ENCODE assay signal across 8 cellular contexts in genomic region chr11:4607111-4607510, GRCh38. TPM values are rescaled to one million over a fixed set of nuclear protein-coding genes. Genes with fewer than 3 reads are reported as not detected.
DNase-seq lines count a peak whose midpoint lies in the region; ATAC-seq and TF ChIP-seq lines count a peak whose summit lies in the region.

No MANE protein-coding gene starts in this region.

- H3K4me3 ChIP-seq in GM08714 (ENCODE audit: low read length) (peak overlapping the region; percentile 61), OCI-LY3 (ENCODE audit: low read length) (peak overlapping the region; percentile 92), esophagus muscularis mucosa (peak overlapping the region; percentile 71 to 77 (median 74)), rectal smooth muscle tissue (ENCODE audit: low read length) (peak overlapping the region; percentile 74)

- TF ChIP-seq CTCF in OCI-LY3 (IDR thresholded peaks at IDR 0.05; ENCODE audit: low read depth, low read length): no peak
- TF ChIP-seq CTCF in esophagus muscularis mucosa (IDR thresholded peaks at IDR 0.05): no peak

- 0 out of 2 replicates have a peak overlapping the region, but pooled peaks have one; percentile 99 for H2AFZ ChIP-seq in OCI-LY3 (ENCODE audit: low read depth, low read length)

- H3K27ac ChIP-seq in OCI-LY3 (ENCODE audit: low read length) (no peak overlapping the region), esophagus muscularis mucosa (replicated peaks in 1 of 4) (peak overlapping the region; percentile 90 to 95 (median 90)), rectal smooth muscle tissue (ENCODE audit: low read depth, low read length) (no peak overlapping the region)

- WGBS in esophagus muscularis mucosa: 32% methylated on average over 6 of the region's 6 CpGs

- no peak for DNase-seq in esophagus muscularis mucosa (ENCODE audit: extremely low spot score)
- DNase-seq in amniotic stem cell (lab: John Stamatoyannopoulos, UW): no peak
- no peak for DNase-seq in GM19240 (ENCODE audit: insufficient read length, low spot score)

- H3K9me3 ChIP-seq in OCI-LY3 (ENCODE audit: insufficient read depth, low read length) (no peaks in the 10 kb centered on the region), esophagus muscularis mucosa (no peaks in the 10 kb centered on the region)

- TF ChIP-seq POLR2A in esophagus muscularis mucosa (IDR thresholded peaks at IDR 0.05; ENCODE audit: low read depth): no peak

- H3K4me2 ChIP-seq in OCI-LY3 (ENCODE audit: low read length): peak overlapping the region; percentile 88

- peak overlapping the region; percentile 84 for H3K9ac ChIP-seq in OCI-LY3 (ENCODE audit: low read length)
- H3K9ac ChIP-seq in rectal smooth muscle tissue (ENCODE audit: low read length): no peak overlapping the region

- intact Hi-C loops in esophagus muscularis mucosa (cut with DNase I): no loop called here

- H3K4me1 ChIP-seq in OCI-LY3 (ENCODE audit: low read length): peaks cover 21% of the 10 kb centered on the region
- H3K4me1 ChIP-seq in esophagus muscularis mucosa: peaks cover 16 to 34% (median 21%) of the 10 kb centered on the region in 4 donors
- H3K4me1 ChIP-seq in rectal smooth muscle tissue (ENCODE audit: control insufficient read depth, insufficient read depth, low read length): no peaks in the 10 kb centered on the region

- H4K20me1 ChIP-seq in OCI-LY3 (ENCODE audit: insufficient read depth, low read length): no peaks in the 10 kb centered on the region

- H3K27me3 ChIP-seq in OCI-LY3 (ENCODE audit: low read depth, low read length) (no peaks in the 10 kb centered on the region), esophagus muscularis mucosa (no peaks in the 10 kb centered on the region), rectal smooth muscle tissue (ENCODE audit: control insufficient read depth, insufficient read depth, low read length) (no peaks in the 10 kb centered on the region)

- H3K36me3 ChIP-seq in OCI-LY3 (replicated peaks; ENCODE audit: low read depth, low read length) (peaks cover 7% of the 10 kb centered on the region), esophagus muscularis mucosa (peaks cover under 1 to 35% (median 30%) of the 10 kb centered on the region in 4 donors), rectal smooth muscle tissue (ENCODE audit: control insufficient read depth, insufficient read depth, low read length) (peaks cover under 1% of the 10 kb centered on the region)

- peaks cover 4% of the 10 kb centered on the region; the same call in 1 of the 2 replicates for H3K79me2 ChIP-seq in OCI-LY3 (ENCODE audit: low read length)

- no peak for TF ChIP-seq EP300 in esophagus muscularis mucosa (IDR thresholded peaks at IDR 0.05)

- no peak for ATAC-seq in HG03571 (IDR thresholded peaks at IDR 0.05; ENCODE audit: unreplicated experiment)
- ATAC-seq in HG02840 (IDR thresholded peaks at IDR 0.05; ENCODE audit: low FRiP score, unreplicated experiment): no peak

RNA-seq across cellular contexts. Expression of gene TRIM68, which starts 0.9 kb away (rescaled TPM):
- total RNA-seq in esophagus muscularis mucosa: 10 to 100 TPM in 2 of 4 donors, 1 to 10 TPM in 2; 8.8 to 16.8 (median 11.2) TPM

RNA-seq across cellular contexts. Expression of gene OR52I1, which starts 13.3 kb away (rescaled TPM):
- not detected for total RNA-seq in esophagus muscularis mucosa

RNA-seq across cellular contexts. Expression of gene OR52I2, which starts 25.6 kb away (rescaled TPM):
- not detected for total RNA-seq in esophagus muscularis mucosa

RNA-seq across cellular contexts. Expression of gene OR51D1, which starts 30.2 kb away (rescaled TPM):
- not detected for total RNA-seq in esophagus muscularis mucosa

RNA-seq across cellular contexts. Expression of gene OR51E1, which starts 36.7 kb away (rescaled TPM):
- 1 to 10 TPM in 2 of 4 donors, under 1 TPM in 1, not detected in 1; 0.33 to 1.3 (median 1.2) TPM for total RNA-seq in esophagus muscularis mucosa

Comparison
In these comparisons a context has a peak if more than half of its experiments do, and no peak if none do; other contexts are left out.
1. H3K27ac ChIP-seq: peak in esophagus muscularis mucosa (4 of 4); none in OCI-LY3 (single experiment) and rectal smooth muscle tissue (single experiment).
2. Peak in every context shown above with its lines, with median percentiles within 50 percentile points of each other: H3K4me3 ChIP-seq.